12 cellular contexts compared by ENCODE assay signal in genomic region chr1:178513278-178513983, GRCh38. TPM values are rescaled to one million over a fixed set of nuclear protein-coding genes. Genes with fewer than 3 reads are reported as not detected.
DNase-seq lines count a peak whose midpoint lies in the region; ATAC-seq and TF ChIP-seq lines count a peak whose summit lies in the region.
"Had no signal": no experiment of that assay in that cellular context is flagged by ENCODE, and none has a peak within 500 bp of the region (broad histone marks: within the 10 kb centered on the region; RNA-seq: fewer than 3 reads in every experiment).

No MANE protein-coding gene starts in this region.

- in situ Hi-C loops in gastrocnemius medialis (cut with MboI; ENCODE audit: low sequenced_read_pairs in 4 of 4): loop anchor here in 2 of 4 donors (25.0 kb wide), 1 partner anchor 201 kb away; no protein-coding TSS in a partner anchor

- H3K4me2 ChIP-seq in H9 (ENCODE audit: insufficient read depth, insufficient read length, low read length): no peak overlapping the region

- H3T11ph ChIP-seq in H9 (ENCODE audit: low read length): no peak overlapping the region

- TF ChIP-seq POLR2A in heart left ventricle (IDR thresholded peaks at IDR 0.05): no peak
- TF ChIP-seq POLR2A in spleen (IDR thresholded peaks at IDR 0.05): no peak
- no peak for TF ChIP-seq POLR2A in gastrocnemius medialis (IDR thresholded peaks at IDR 0.05)

- WGBS in H9 (ENCODE audit: extremely low coverage, insufficient read length, low lambda C conversion rate): no CpG with 5 or more reads among the region's 14 CpGs
- WGBS in heart left ventricle, 4 donors: 30 to 66% (median 39%) methylated on average over 11 to 14 of the region's 14 CpGs
- 69 to 88% (median 78%) methylated on average over 10 to 14 of the region's 14 CpGs for WGBS in spleen, 5 donors

- DNase-seq in H9: no peak
- DNase-seq in adipocyte (ENCODE audit: low read depth): peak; percentile 31
- peak in 2 of 5 donors; percentile 68 to 76 for DNase-seq in heart left ventricle
- DNase-seq in spleen: peak; percentile 53
- no peak for DNase-seq in gastrocnemius medialis
- DNase-seq in NCI-H1436 treated with DMSO at 0.1 percent for 48 hours (lab: John Stamatoyannopoulos, UW): no peak
- DNase-seq: OCI-M1; stimulated activated naive CD4-positive, alpha-beta T cell had no signal

- H2BK15ac ChIP-seq in H9 (ENCODE audit: low read depth, low read length): no peak overlapping the region

- H2BK5ac ChIP-seq in H9 (ENCODE audit: insufficient read length, low read length): no peak overlapping the region

- H2BK120ac ChIP-seq in H9 (ENCODE audit: low read depth, low read length, poor library complexity, severe bottlenecking): no peak overlapping the region

- no peak overlapping the region for H4K5ac ChIP-seq in H9 (ENCODE audit: insufficient read length, low read depth, low read length)

- no peaks in the 10 kb centered on the region for H4K20me1 ChIP-seq in H9 (ENCODE audit: control insufficient read depth, insufficient read depth, insufficient read length)

- no peak overlapping the region for H3K4me3 Mint-ChIP-seq in H9

- no peaks in the 10 kb centered on the region for H3K27me3 ChIP-seq in H9 (ENCODE audit: insufficient read depth, low read length)
- no peaks in the 10 kb centered on the region for H3K27me3 ChIP-seq in adipocyte (replicated peaks; ENCODE audit: control insufficient read depth, insufficient read depth, low read length)
- H3K27me3 ChIP-seq in heart left ventricle: no peaks in the 10 kb centered on the region
- no peaks in the 10 kb centered on the region for H3K27me3 ChIP-seq in spleen (replicated peaks in 1 of 7)
- H3K27me3 ChIP-seq in gastrocnemius medialis: no peaks in the 10 kb centered on the region
- H3K27me3 ChIP-seq: neutrophil had no signal

- no peaks in the 10 kb centered on the region for H3K36me3 ChIP-seq in adipocyte (ENCODE audit: control insufficient read depth, insufficient read depth, low read length, severe bottlenecking)
- no peaks in the 10 kb centered on the region for H3K36me3 ChIP-seq in heart left ventricle
- no peaks in the 10 kb centered on the region for H3K36me3 ChIP-seq in spleen
- no peaks in the 10 kb centered on the region for H3K36me3 ChIP-seq in gastrocnemius medialis
- H3K36me3 ChIP-seq: neutrophil had no signal

- H3K4me1 Mint-ChIP-seq in H9: peaks cover 0 to 6% of the 10 kb centered on the region in 2 experiments; a peak in 2 of 4 replicates

- H4K91ac ChIP-seq in H9 (ENCODE audit: insufficient read length, low read depth, low read length): no peak overlapping the region

- no peaks in the 10 kb centered on the region for H3K36me3 Mint-ChIP-seq in H9 (ENCODE audit: insufficient read depth in 1 of 3, low read depth in 3 of 3)

- no peaks in the 10 kb centered on the region for H3K79me1 ChIP-seq in H9 (ENCODE audit: insufficient read depth, low read depth, low read length, poor library complexity, severe bottlenecking)

- no peak overlapping the region for H3K56ac ChIP-seq in H9 (ENCODE audit: insufficient read length, low read depth, low read length)

- H3K23ac ChIP-seq in H9 (ENCODE audit: insufficient read length, low read depth, low read length): no peak overlapping the region

- no peaks in the 10 kb centered on the region for H3K9me3 ChIP-seq in H9 (ENCODE audit: control insufficient read depth, low read depth, low read length)
- no peaks in the 10 kb centered on the region for H3K9me3 ChIP-seq in adipocyte (ENCODE audit: control insufficient read depth, low read length)
- no peaks in the 10 kb centered on the region for H3K9me3 ChIP-seq in heart left ventricle
- no peaks in the 10 kb centered on the region for H3K9me3 ChIP-seq in spleen
- no peaks in the 10 kb centered on the region for H3K9me3 ChIP-seq in gastrocnemius medialis
- H3K9me3 ChIP-seq: neutrophil had no signal

- no peak overlapping the region for H3K18ac ChIP-seq in H9 (ENCODE audit: insufficient read length, low read depth, low read length)

- H3K4me1 ChIP-seq in H9 (ENCODE audit: insufficient read depth, low read length): no peaks in the 10 kb centered on the region
- peaks cover 20% of the 10 kb centered on the region for H3K4me1 ChIP-seq in adipocyte (ENCODE audit: control insufficient read depth, insufficient read depth, low read length)
- H3K4me1 ChIP-seq in heart left ventricle: peaks cover 0 to 23% (median 5%) of the 10 kb centered on the region in 12 donors
- no peaks in the 10 kb centered on the region for H3K4me1 ChIP-seq in spleen
- H3K4me1 ChIP-seq in gastrocnemius medialis: peaks cover 4 to 18% of the 10 kb centered on the region in 2 donors

- H3K79me2 ChIP-seq in H9 (ENCODE audit: insufficient read depth, low read length): no peaks in the 10 kb centered on the region

- no peak overlapping the region for H3K4ac ChIP-seq in H9 (ENCODE audit: low read depth, low read length)

- intact Hi-C loops in heart left ventricle (cut with DNase I): no loop called here
- intact Hi-C loops in spleen (cut with DNase I; ENCODE audit: low total_unique reads): no loop called here
- intact Hi-C loops in gastrocnemius medialis (cut with DNase I; ENCODE audit: low total_unique reads): no loop called here

- ATAC-seq in heart left ventricle: peak; percentile 38 to 72 (median 50)
- ATAC-seq in GM21723 (IDR thresholded peaks at IDR 0.05; ENCODE audit: unreplicated experiment): no peak
- ATAC-seq in GM19351 (IDR thresholded peaks at IDR 0.05; ENCODE audit: unreplicated experiment): no peak
- no peak for ATAC-seq in gastrocnemius medialis

- no peak overlapping the region for H2AK5ac ChIP-seq in H9 (ENCODE audit: insufficient read length, low read length)

- H2BK12ac ChIP-seq in H9 (ENCODE audit: insufficient read length, low read depth, low read length): no peak overlapping the region

- H3K9ac ChIP-seq in H9 (ENCODE audit: extremely low read depth, insufficient read length, low read length): no peak overlapping the region
- peak overlapping the region; percentile 23 for H3K9ac ChIP-seq in adipocyte (ENCODE audit: low read length)

- H3K9me3 Mint-ChIP-seq in H9: no peaks in the 10 kb centered on the region

- H3K27me3 Mint-ChIP-seq in H9 (ENCODE audit: low read depth): peaks cover 2% of the 10 kb centered on the region; the same call in 1 of the 2 replicates

- no peak overlapping the region for H2BK20ac ChIP-seq in H9 (ENCODE audit: low read depth, low read length, poor library complexity, severe bottlenecking)

- H3K27ac Mint-ChIP-seq in H9: peak overlapping the region in 1 of 3 experiments; percentile 70; a peak in 1 of 7 replicates

- no peaks in the 10 kb centered on the region for H3K23me2 ChIP-seq in H9 (ENCODE audit: insufficient read length, low read depth, low read length, poor library complexity, severe bottlenecking)

- peak overlapping the region; percentile 15 for H3K4me3 ChIP-seq in adipocyte (ENCODE audit: low read length)
- no peak overlapping the region for H3K4me3 ChIP-seq in heart left ventricle
- H3K4me3 ChIP-seq in spleen: no peak overlapping the region
- no peak overlapping the region for H3K4me3 ChIP-seq in gastrocnemius medialis

- H3K27ac ChIP-seq in H9 (ENCODE audit: insufficient read length, low read depth, low read length) (no peak overlapping the region), heart left ventricle (peak overlapping the region in 1 of 12 donors; percentile 4), spleen (no peak overlapping the region), gastrocnemius medialis (no peak overlapping the region)
- H3K27ac ChIP-seq: neutrophil had no signal

- no peak overlapping the region for H3K14ac ChIP-seq in H9 (ENCODE audit: insufficient read depth, low read length)

- peak; percentile 37; the same call in 2 of the 3 replicates for TF ChIP-seq CTCF in H9 (conservative IDR thresholded peaks at IDR 0.05)
- TF ChIP-seq CTCF in heart left ventricle (IDR thresholded peaks at IDR 0.05): peak in 3 of 12 donors; percentile 7 to 14 (median 9)
- no peak for TF ChIP-seq CTCF in spleen (IDR thresholded peaks at IDR 0.05 in 8 of 11, conservative IDR thresholded peaks at IDR 0.05 in 3 of 11)
- no peak for TF ChIP-seq CTCF in gastrocnemius medialis (IDR thresholded peaks at IDR 0.05 in 4 of 5, conservative IDR thresholded peaks at IDR 0.05 in 1 of 5)

- no peak overlapping the region for H2AFZ ChIP-seq in H9 (ENCODE audit: low read length)

- no peak overlapping the region for H4K8ac ChIP-seq in H9 (replicated peaks; ENCODE audit: insufficient read length, low read depth, low read length)

RNA-seq across cellular contexts. Expression of gene TEX35, which starts 0.5 kb away (rescaled TPM):
- total RNA-seq in H9 (2021) (not detected in 2 replicates), heart left ventricle (not detected), spleen (not detected), gastrocnemius medialis (not detected)
- polyA plus RNA-seq in heart left ventricle (not detected), spleen (under 1 TPM; 0.09 to 0.20 (median 0.10) TPM)
- total RNA-seq: endothelial cell of umbilical vein had no signal
- polyA plus RNA-seq: endothelial cell of umbilical vein had no signal

RNA-seq across cellular contexts. Expression of gene CLEC20A, which starts 16.7 kb away (rescaled TPM):
- not detected in 2 replicates for total RNA-seq in H9 (2021)
- under 1 TPM in 1 of 9 donors, not detected in 8; 0.23 TPM for total RNA-seq in heart left ventricle
- not detected for polyA plus RNA-seq in heart left ventricle
- 1 to 10 TPM in 4 of 7 donors, under 1 TPM in 1, not detected in 2; 0.57 to 2.2 (median 1.1) TPM for total RNA-seq in spleen
- polyA plus RNA-seq in spleen: 1 to 10 TPM; 1.2 to 3.6 (median 1.4) TPM
- total RNA-seq in gastrocnemius medialis: not detected
- total RNA-seq: endothelial cell of umbilical vein had no signal
- polyA plus RNA-seq: endothelial cell of umbilical vein had no signal

Comparison
In these comparisons a context has a peak if more than half of its experiments do, and no peak if none do; other contexts are left out.
1. DNase-seq: peak in adipocyte (single experiment) and spleen (single experiment); none in H9 (single experiment), gastrocnemius medialis (0 of 2) and NCI-H1436 treated with DMSO at 0.1 percent for 48 hours (single experiment).
2. ATAC-seq: peak in heart left ventricle (4 of 4); none in GM21723 (single experiment), GM19351 (single experiment) and gastrocnemius medialis (0 of 2).